Comparison of ENCODE assay signal across 11 cellular contexts in the genomic region with DNA sequence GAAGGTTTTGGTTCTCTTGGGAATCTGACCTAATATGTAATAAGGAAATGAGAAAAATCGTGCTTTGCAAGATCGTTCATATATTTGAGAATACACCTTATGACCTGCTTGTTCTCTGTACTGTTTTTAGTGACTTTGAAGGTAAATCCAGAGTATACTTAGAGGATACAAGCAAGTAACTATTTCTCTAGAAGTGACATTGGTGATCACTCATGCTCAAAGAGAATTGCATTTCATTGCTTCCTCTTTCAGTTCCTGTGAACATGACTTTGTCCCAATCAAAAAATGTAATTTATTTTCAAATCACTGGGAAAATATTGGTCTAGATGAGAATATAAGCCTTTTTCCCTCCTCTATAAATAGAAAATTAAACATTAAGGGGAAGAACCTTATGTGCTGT. TPM values are rescaled to one million over a fixed set of nuclear protein-coding genes. Genes with fewer than 3 reads are reported as not detected.
A peak's percentile ranks its signal among the peaks of the same experiment; 100 is the strongest.
DNase-seq lines count a peak whose midpoint lies in the region; ATAC-seq and TF ChIP-seq lines count a peak whose summit lies in the region.
"Had no signal": no experiment of that assay in that cellular context is flagged by ENCODE, and none has a peak within 500 bp of the region (broad histone marks: within the 10 kb centered on the region; RNA-seq: fewer than 3 reads in every experiment).

No MANE protein-coding gene starts in this region.

- H3K27me3 ChIP-seq in BE2C = no peaks in the 10 kb centered on the region
- H3K27me3 ChIP-seq in endocrine pancreas (ENCODE audit: control insufficient read depth, insufficient read depth, low read length) = no peaks in the 10 kb centered on the region
- H3K27me3 ChIP-seq: esophagus muscularis mucosa had no signal

- H3K9me3 ChIP-seq in BE2C (no peaks in the 10 kb centered on the region), endocrine pancreas (ENCODE audit: control insufficient read depth, low read length) (no peaks in the 10 kb centered on the region)
- H3K9me3 ChIP-seq: esophagus muscularis mucosa had no signal

- in situ Hi-C loops in GM13976 (cut with MboI; ENCODE audit: low sequenced_read_pairs, unreplicated experiment) = no loop called here

- TF ChIP-seq CTCF in BE2C (IDR thresholded peaks at IDR 0.05; ENCODE audit: low read depth, low read length) (no peak), GM13976 (IDR thresholded peaks at IDR 0.05; ENCODE audit: borderline replicate concordance, control extremely low read depth, extremely low read depth, insufficient read depth, missing control alignments) (no peak)

- H3K4me3 ChIP-seq in BE2C (ENCODE audit: low read depth, low read length) (peak overlapping the region; percentile 31), endocrine pancreas (ENCODE audit: control insufficient read depth, insufficient read depth, low read length) (peak overlapping the region; percentile 11)
- H3K4me3 ChIP-seq: esophagus muscularis mucosa had no signal

- no peak overlapping the region for H3K9ac ChIP-seq in endocrine pancreas (ENCODE audit: control insufficient read depth, insufficient read depth, low read length)

- DNase-seq in BE2C (no peak), GM13976 (ENCODE audit: low spot score) (peak; percentile 34), anterior cingulate cortex (lab: John Stamatoyannopoulos, UW) (no peak), ureter (ENCODE audit: low spot score) (no peak)
- DNase-seq: DMS79, left colon had no signal

- ATAC-seq in HG03432 (IDR thresholded peaks at IDR 0.05; ENCODE audit: unreplicated experiment) = peak; percentile 17
- no peak for ATAC-seq in GM19324 (IDR thresholded peaks at IDR 0.05; ENCODE audit: low FRiP score, unreplicated experiment)
- no peak for ATAC-seq in HG03342 (IDR thresholded peaks at IDR 0.05; ENCODE audit: unreplicated experiment)
- ATAC-seq: left colon had no signal

- H3K4me1 ChIP-seq in BE2C (peaks cover 14% of the 10 kb centered on the region), endocrine pancreas (ENCODE audit: control insufficient read depth, insufficient read depth, low read length) (peaks cover 40% of the 10 kb centered on the region)

- H3K36me3 ChIP-seq in BE2C (no peaks in the 10 kb centered on the region; the same call in 1 of the 2 replicates), endocrine pancreas (ENCODE audit: control insufficient read depth, insufficient read depth, low read length) (no peaks in the 10 kb centered on the region)
- H3K36me3 ChIP-seq: esophagus muscularis mucosa had no signal

RNA-seq across cellular contexts. Expression of a gene that starts 2.7 kb away (rescaled TPM):
- 94.3 TPM for polyA plus RNA-seq in BE2C (2012; ENCODE audit: insufficient read depth, insufficient read length, low read depth)
- 226 TPM for total RNA-seq in ureter
